In the genomic region with DNA sequence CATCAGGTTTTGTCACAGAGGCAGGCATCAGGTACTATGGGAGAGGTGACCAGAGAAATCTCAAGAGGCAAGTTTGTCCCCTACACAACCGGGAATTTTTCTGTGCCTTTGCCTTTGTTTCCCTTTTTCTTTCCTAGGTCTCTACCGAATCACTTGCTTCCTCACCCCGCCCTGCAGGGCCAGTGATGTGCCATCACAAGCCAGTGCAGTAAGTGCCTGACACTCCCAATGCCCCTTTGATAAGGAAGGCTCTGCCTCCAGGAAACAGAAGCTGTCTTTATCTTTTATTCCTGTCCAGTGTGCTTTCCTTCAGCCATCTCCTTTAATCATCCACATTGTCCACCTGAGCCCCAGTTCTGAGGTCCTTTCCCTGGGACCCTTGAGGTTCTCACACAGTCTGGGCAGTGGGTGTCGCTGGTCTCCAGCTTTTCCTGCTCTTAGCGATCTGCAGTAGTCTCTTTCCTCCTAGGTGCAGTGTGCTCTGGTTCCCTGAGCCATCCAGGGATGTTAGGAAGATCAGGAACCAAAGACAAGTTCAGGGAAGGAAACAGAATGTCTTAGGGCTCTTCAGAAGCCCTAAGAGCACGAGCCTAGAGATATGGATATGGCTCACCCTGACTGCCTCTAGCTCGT, we compare ENCODE assay signal across 8 cellular contexts. TPM values are rescaled to one million over a fixed set of nuclear protein-coding genes. Genes with fewer than 3 reads are reported as not detected.
DNase-seq lines count a peak whose midpoint lies in the region; ATAC-seq and TF ChIP-seq lines count a peak whose summit lies in the region.

No MANE protein-coding gene starts in this region.

- 39% methylated on average over 6 of the region's 7 CpGs for WGBS in mesenchymal stem cell

- no peak overlapping the region for H2BK12ac ChIP-seq in mesenchymal stem cell (ENCODE audit: low read length in 2 of 2)

- H3K4me2 ChIP-seq in mesenchymal stem cell (ENCODE audit: low read length, poor library complexity, severe bottlenecking): no peak overlapping the region

- H3K9me3 Mint-ChIP-seq in chondrocyte (ENCODE audit: low read depth): no peaks in the 10 kb centered on the region

- peak; percentile 5 to 6 for DNase-seq in activated CD4-positive, alpha-beta T cell treated with anti-CD3 and anti-CD28 coated beads for 4 hours
- no peak for DNase-seq in activated CD4-positive, alpha-beta T cell treated with anti-CD3 and anti-CD28 coated beads for 1 hour
- DNase-seq in NCI-H460 (ENCODE audit: extremely low read depth, low read depth) (peak; percentile 77), chondrocyte (ENCODE audit: low spot score) (no peak), mesenchymal stem cell (peak; percentile 18)

- no peak overlapping the region for H3K4me3 Mint-ChIP-seq in chondrocyte (ENCODE audit: unreplicated experiment)

- peaks cover 3% of the 10 kb centered on the region for H3K4me1 ChIP-seq in mesenchymal stem cell (ENCODE audit: control insufficient read depth, insufficient read depth, low read depth, low read length)

- H3K27me3 ChIP-seq in mesenchymal stem cell (ENCODE audit: control insufficient read depth in 1 of 2, insufficient read depth in 1 of 2, low read length in 2 of 2): peaks cover 17 to 41% of the 10 kb centered on the region in 2 experiments

- no peak overlapping the region for H2AFZ ChIP-seq in mesenchymal stem cell (ENCODE audit: low read depth, low read length)

- no peak overlapping the region for H4K91ac ChIP-seq in mesenchymal stem cell (ENCODE audit: low read length)

- no peak overlapping the region for H3K27ac ChIP-seq in mesenchymal stem cell (ENCODE audit: low read length, poor library complexity, severe bottlenecking)

- H2BK15ac ChIP-seq in mesenchymal stem cell (ENCODE audit: low read depth, poor library complexity, severe bottlenecking): no peak overlapping the region

- no peak overlapping the region for H2BK120ac ChIP-seq in mesenchymal stem cell (ENCODE audit: low read depth, low read length)

- H2BK5ac ChIP-seq in mesenchymal stem cell (ENCODE audit: low read depth, low read length, poor library complexity, severe bottlenecking): no peak overlapping the region

- no peak overlapping the region for H4K8ac ChIP-seq in mesenchymal stem cell (ENCODE audit: low read length)

- peak; percentile 78 for TF ChIP-seq CTCF in chondrocyte (IDR thresholded peaks at IDR 0.05)

- H3K36me3 ChIP-seq in mesenchymal stem cell (ENCODE audit: control insufficient read depth in 1 of 2, insufficient read depth in 2 of 2, low read depth in 1 of 2, low read length in 2 of 2): no peaks in the 10 kb centered on the region

- no peak overlapping the region for H3K27ac Mint-ChIP-seq in chondrocyte (ENCODE audit: unreplicated experiment)

- no peaks in the 10 kb centered on the region for H3K79me1 ChIP-seq in mesenchymal stem cell (replicated peaks; ENCODE audit: low read length, poor library complexity, severe bottlenecking)

- H3K9ac ChIP-seq in mesenchymal stem cell (ENCODE audit: low read length): no peak overlapping the region

- H3K4me3 ChIP-seq in mesenchymal stem cell (ENCODE audit: insufficient read depth in 1 of 2, low read depth in 1 of 2, low read length in 2 of 2): no peak overlapping the region

- no peaks in the 10 kb centered on the region for H3K4me1 Mint-ChIP-seq in chondrocyte (ENCODE audit: low read depth)

- no peak overlapping the region for H3K14ac ChIP-seq in mesenchymal stem cell (ENCODE audit: low read length in 2 of 2)

- no peaks in the 10 kb centered on the region for H3K36me3 Mint-ChIP-seq in chondrocyte (ENCODE audit: low read depth)

- no peak overlapping the region for H2AK5ac ChIP-seq in mesenchymal stem cell (ENCODE audit: low read length, severe bottlenecking)

- H3K4ac ChIP-seq in mesenchymal stem cell (ENCODE audit: low read depth in 1 of 2, low read length in 2 of 2): no peak overlapping the region

- H3K27me3 Mint-ChIP-seq in chondrocyte (ENCODE audit: low read depth): peaks cover 29% of the 10 kb centered on the region

- H3K9me3 ChIP-seq in mesenchymal stem cell (ENCODE audit: control insufficient read depth, low read length): no peaks in the 10 kb centered on the region

- no peak overlapping the region for H3K18ac ChIP-seq in mesenchymal stem cell (ENCODE audit: low read depth in 1 of 2, low read length in 2 of 2)

- no peak overlapping the region for H3K23ac ChIP-seq in mesenchymal stem cell (ENCODE audit: low read length in 2 of 2)

- ATAC-seq in GM19452 (IDR thresholded peaks at IDR 0.05; ENCODE audit: unreplicated experiment): no peak
- ATAC-seq in GM19328 (IDR thresholded peaks at IDR 0.05; ENCODE audit: unreplicated experiment): no peak
- no peak for ATAC-seq in HG02973 (IDR thresholded peaks at IDR 0.05; ENCODE audit: unreplicated experiment)

RNA-seq across cellular contexts. Expression of a gene that starts 36.6 kb away (rescaled TPM):
- total RNA-seq in NCI-H460 (2014; rRNA removed; shearing (Covaris generic)): 37.3 and 38.0 TPM in 2 replicates
- polyA plus RNA-seq in NCI-H460 (2014; cell fraction: nucleus; rRNA removed): 70.2 and 111 TPM in 2 replicates
- total RNA-seq in chondrocyte: 0.17 to 0.44 TPM in 2 of 3 replicates, not detected in the other
- 0.06 TPM for polyA plus RNA-seq in mesenchymal stem cell (2013, experiment 1 of 2)
- 0.05 TPM for polyA plus RNA-seq in mesenchymal stem cell (2013, experiment 2 of 2)

RNA-seq across cellular contexts. Expression of a gene that starts 53.5 kb away (rescaled TPM):
- 18.6 and 30.0 TPM in 2 replicates for total RNA-seq in NCI-H460 (2014; rRNA removed; shearing (Covaris generic))
- polyA plus RNA-seq in NCI-H460 (2014; cell fraction: nucleus; rRNA removed): 29.2 and 37.4 TPM in 2 replicates
- 7.2 to 10.8 TPM (median 9.6 TPM) in 3 replicates for total RNA-seq in chondrocyte
- polyA plus RNA-seq in mesenchymal stem cell (2013, experiment 1 of 2): 6.6 TPM
- polyA plus RNA-seq in mesenchymal stem cell (2013, experiment 2 of 2): 7.5 TPM

Comparison
In these comparisons a context has a peak if more than half of its experiments do, and no peak if none do; other contexts are left out.
1. DNase-seq: peak in activated CD4-positive, alpha-beta T cell treated with anti-CD3 and anti-CD28 coated beads for 4 hours (2 of 2), NCI-H460 (single experiment) and mesenchymal stem cell (single experiment); none in activated CD4-positive, alpha-beta T cell treated with anti-CD3 and anti-CD28 coated beads for 1 hour (single experiment) and chondrocyte (single experiment).
2. RNA of a gene that starts 36.6 kb away (total RNA-seq): 37.3 to 38.0 TPM in NCI-H460; 0.17 to 0.44 TPM in chondrocyte; every median in the first group is over 10 times any median in the second.